In the genomic region with DNA sequence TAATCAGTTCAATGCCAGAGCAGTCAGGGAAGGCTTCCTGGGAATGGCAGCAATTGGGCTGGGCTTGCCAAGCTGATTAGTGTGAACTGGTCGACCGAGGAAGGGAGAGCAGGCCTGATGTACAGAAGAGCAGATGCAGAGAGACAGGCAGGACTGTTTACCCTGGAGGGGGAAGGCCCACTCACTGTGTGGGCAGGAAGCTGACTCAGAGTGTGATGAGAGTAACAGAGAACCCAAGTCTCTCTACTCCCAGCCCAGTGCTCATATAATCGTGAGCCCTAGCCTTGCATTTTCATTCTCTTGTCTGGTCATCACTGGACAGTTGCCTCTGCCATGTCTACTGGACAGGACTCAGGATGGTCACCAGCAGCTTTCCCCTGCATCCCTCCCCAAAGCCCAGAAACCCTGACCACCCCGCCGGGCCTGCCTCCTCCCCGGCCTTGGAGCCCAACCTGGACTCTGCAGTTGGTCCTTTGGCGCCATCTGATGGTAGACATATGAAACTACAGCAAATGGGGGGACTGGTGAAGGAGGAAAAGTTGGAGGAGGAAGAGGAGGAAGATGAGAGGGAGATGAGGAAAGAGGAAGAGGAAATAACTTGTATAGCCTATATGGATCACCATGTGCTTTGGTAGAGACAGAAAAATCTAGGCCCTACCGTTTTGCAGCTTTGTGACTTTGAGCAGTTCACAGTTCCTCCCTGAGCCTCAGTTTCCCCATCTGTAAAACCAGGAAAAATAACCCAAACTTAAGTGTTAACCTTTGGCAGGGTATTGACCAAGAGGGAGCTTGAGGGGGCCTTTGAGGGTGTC, we compare ENCODE assay signal across 9 cellular contexts. TPM values are rescaled to one million over a fixed set of nuclear protein-coding genes. Genes with fewer than 3 reads are reported as not detected.
DNase-seq lines count a peak whose midpoint lies in the region; ATAC-seq, FAIRE-seq and TF ChIP-seq lines count a peak whose summit lies in the region.
"Had no signal": no experiment of that assay in that cellular context is flagged by ENCODE, and none has a peak within 500 bp of the region (broad histone marks: within the 10 kb centered on the region; RNA-seq: fewer than 3 reads in every experiment).

No MANE protein-coding gene starts in this region.

- RAD21 ChIA-PET in HCT116 (lab: Charles Lee; ENCODE audit: low non-redundant PET in 1 of 2, low total read pairs in 2 of 2, uncharacterized antibody in 2 of 2, unreplicated experiment in 2 of 2): interaction anchor here (0.5 to 3.4 kb wide), 5 partner anchors 166 to 1096 kb away, joined by 7 to 26 read pairs (median 10); no protein-coding TSS in a partner anchor

- H3K27ac ChIP-seq in HCT116 (ENCODE audit: low read depth, low read length) (no peak overlapping the region), WERI-Rb-1 (no peak overlapping the region)

- intact Hi-C loops in HCT116 (cut with micrococcal nuclease): loop anchor here (1.0 kb wide), 2 partner anchors 167 to 176 kb away; no protein-coding TSS in a partner anchor

- no peak overlapping the region for H3K9ac ChIP-seq in HCT116 (ENCODE audit: low read length)

- H3K4me2 ChIP-seq in HCT116 (ENCODE audit: low read length): no peak overlapping the region

- H3K9me2 ChIP-seq in HCT116 (ENCODE audit: insufficient read depth): no peaks in the 10 kb centered on the region

- POLR2A ChIA-PET in HCT116 (lab: Charles Lee): interaction anchor here (1.2 kb wide), 2 partner anchors 166 to 176 kb away, joined by 3 to 4 read pairs; no protein-coding TSS in a partner anchor

- H2AFZ ChIP-seq in HCT116 (ENCODE audit: low read depth, low read length, poor library complexity, severe bottlenecking): no peak overlapping the region

- peak; percentile 97 for TF ChIP-seq RAD21 in HCT116 (IDR thresholded peaks at IDR 0.05; ENCODE audit: low read depth)

- peaks cover 20% of the 10 kb centered on the region for H3K27me3 ChIP-seq in HCT116 (ENCODE audit: insufficient read depth, low read length)
- no peaks in the 10 kb centered on the region for H3K27me3 ChIP-seq in WERI-Rb-1 (ENCODE audit: insufficient read depth, low read depth, severe bottlenecking)
- peaks cover 2% of the 10 kb centered on the region for H3K27me3 ChIP-seq in bronchial epithelial cell (ENCODE audit: control insufficient read depth, insufficient read depth, low read length)

- DNase-seq in DMS 273 (lab: John Stamatoyannopoulos, UW; ENCODE audit: unreplicated experiment) (peak; percentile 78), DMS 273 treated with DMSO at 0.1 percent for 48 hours (lab: John Stamatoyannopoulos, UW) (no peak), HCT116 (ENCODE audit: low read depth, low spot score) (peak; percentile 45), NCI-H2029 treated with DMSO at 0.1 percent for 48 hours (lab: John Stamatoyannopoulos, UW) (peak; percentile 61), WERI-Rb-1 (peak; percentile 66), bronchial epithelial cell (ENCODE audit: low read depth) (peak; percentile 79), left lobe of liver (ENCODE audit: low spot score) (no peak)
- peak; percentile 35 to 62 (median 51) for DNase-seq in stimulated activated CD4-positive, alpha-beta T cell treated with anti-CD3 and anti-CD28 coated beads, TNF-alpha, amount 100 ng/mL, for 48 hours (ENCODE audit: low read depth in 3 of 3)

- H4K20me1 ChIP-seq in HCT116 (ENCODE audit: insufficient read depth): no peaks in the 10 kb centered on the region

- H3K79me2 ChIP-seq in HCT116 (ENCODE audit: insufficient read depth, low read length): no peaks in the 10 kb centered on the region

- peaks cover 0 to 7% of the 10 kb centered on the region in 2 experiments; a peak in 2 of 4 replicates for H3K4me1 ChIP-seq in HCT116 (ENCODE audit: control insufficient read depth in 1 of 2, insufficient read depth in 2 of 2, low read length in 2 of 2)

- TF ChIP-seq POLR2A in HCT116 (IDR thresholded peaks at IDR 0.05; ENCODE audit: borderline replicate concordance, extremely low read depth, insufficient read depth, insufficient read length): no peak

- TF ChIP-seq CTCF in HCT116 (IDR thresholded peaks at IDR 0.05 in 2 of 3, conservative IDR thresholded peaks at IDR 0.05 in 1 of 3; ENCODE audit: borderline replicate concordance in 1 of 3, insufficient read depth in 1 of 3, low read depth in 2 of 3, low read length in 2 of 3) (peak; percentile 91 to 97 (median 96)), WERI-Rb-1 (IDR thresholded peaks at IDR 0.05; ENCODE audit: low read depth, low read length) (peak; percentile 77), bronchial epithelial cell (IDR thresholded peaks at IDR 0.05; ENCODE audit: insufficient read depth, low read length, severe bottlenecking) (peak; percentile 82)

- FAIRE-seq in bronchial epithelial cell (lab: Jason Lieb, UNC): no peak
- FAIRE-seq: A204.1 had no signal

- H3K9me3 ChIP-seq in HCT116 (ENCODE audit: control insufficient read depth in 1 of 2, insufficient read depth in 1 of 2, low read depth in 1 of 2, low read length in 2 of 2) (no peaks in the 10 kb centered on the region), WERI-Rb-1 (ENCODE audit: severe bottlenecking) (no peaks in the 10 kb centered on the region)

- no TSS peak for BruUV-seq in HCT116 (replicated peaks; lab: Mats Ljungman, UMichigan)

- H3K36me3 ChIP-seq in HCT116 (ENCODE audit: control insufficient read depth in 1 of 2, insufficient read depth in 2 of 2, low read length in 2 of 2): no peaks in the 10 kb centered on the region
- no peaks in the 10 kb centered on the region for H3K36me3 ChIP-seq in WERI-Rb-1
- no peaks in the 10 kb centered on the region for H3K36me3 ChIP-seq in bronchial epithelial cell (ENCODE audit: control insufficient read depth, insufficient read depth, low read length)

- ATAC-seq in HCT116 (peak; percentile 68), left lobe of liver (peak; percentile 83)

- H3K4me3 ChIP-seq in HCT116 (replicated peaks in 1 of 2; ENCODE audit: low read depth in 1 of 2, low read length in 2 of 2): no peak overlapping the region
- no peak overlapping the region for H3K4me3 ChIP-seq in WERI-Rb-1 (ENCODE audit: low read depth, low read length)
- no peak overlapping the region for H3K4me3 ChIP-seq in bronchial epithelial cell (ENCODE audit: low read depth, low read length)

- CTCF ChIA-PET in HCT116 (lab: Charles Lee): interaction anchor here (0.6 to 10.7 kb wide), 8 partner anchors 13 to 237 kb away, joined by 3 to 236 read pairs (median 4); no protein-coding TSS in a partner anchor

TF ChIP-seq in HCT116, 20 proteins besides CTCF, POLR2A, EP300 and RAD21:
- TF ChIP-seq EZH2 (IDR thresholded peaks at IDR 0.05) (no peak), CEBPB (IDR thresholded peaks at IDR 0.05; ENCODE audit: low read depth) (no peak), SIN3A (IDR thresholded peaks at IDR 0.05; ENCODE audit: low read depth) (no peak), EGR1 (IDR thresholded peaks at IDR 0.05; ENCODE audit: low read depth) (no peak), SRF (IDR thresholded peaks at IDR 0.05; ENCODE audit: low read depth) (no peak), FOSL1 (IDR thresholded peaks at IDR 0.05; ENCODE audit: low read depth) (no peak)
- TF ChIP-seq, protein P1, sequence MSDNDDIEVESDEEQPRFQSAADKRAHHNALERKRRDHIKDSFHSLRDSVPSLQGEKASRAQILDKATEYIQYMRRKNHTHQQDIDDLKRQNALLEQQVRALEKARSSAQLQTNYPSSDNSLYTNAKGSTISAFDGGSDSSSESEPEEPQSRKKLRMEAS (IDR thresholded peaks at IDR 0.05): no peak
- TF ChIP-seq, protein P2, sequence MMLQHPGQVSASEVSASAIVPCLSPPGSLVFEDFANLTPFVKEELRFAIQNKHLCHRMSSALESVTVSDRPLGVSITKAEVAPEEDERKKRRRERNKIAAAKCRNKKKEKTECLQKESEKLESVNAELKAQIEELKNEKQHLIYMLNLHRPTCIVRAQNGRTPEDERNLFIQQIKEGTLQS (IDR thresholded peaks at IDR 0.05): no peak
- TF ChIP-seq, protein P3, sequence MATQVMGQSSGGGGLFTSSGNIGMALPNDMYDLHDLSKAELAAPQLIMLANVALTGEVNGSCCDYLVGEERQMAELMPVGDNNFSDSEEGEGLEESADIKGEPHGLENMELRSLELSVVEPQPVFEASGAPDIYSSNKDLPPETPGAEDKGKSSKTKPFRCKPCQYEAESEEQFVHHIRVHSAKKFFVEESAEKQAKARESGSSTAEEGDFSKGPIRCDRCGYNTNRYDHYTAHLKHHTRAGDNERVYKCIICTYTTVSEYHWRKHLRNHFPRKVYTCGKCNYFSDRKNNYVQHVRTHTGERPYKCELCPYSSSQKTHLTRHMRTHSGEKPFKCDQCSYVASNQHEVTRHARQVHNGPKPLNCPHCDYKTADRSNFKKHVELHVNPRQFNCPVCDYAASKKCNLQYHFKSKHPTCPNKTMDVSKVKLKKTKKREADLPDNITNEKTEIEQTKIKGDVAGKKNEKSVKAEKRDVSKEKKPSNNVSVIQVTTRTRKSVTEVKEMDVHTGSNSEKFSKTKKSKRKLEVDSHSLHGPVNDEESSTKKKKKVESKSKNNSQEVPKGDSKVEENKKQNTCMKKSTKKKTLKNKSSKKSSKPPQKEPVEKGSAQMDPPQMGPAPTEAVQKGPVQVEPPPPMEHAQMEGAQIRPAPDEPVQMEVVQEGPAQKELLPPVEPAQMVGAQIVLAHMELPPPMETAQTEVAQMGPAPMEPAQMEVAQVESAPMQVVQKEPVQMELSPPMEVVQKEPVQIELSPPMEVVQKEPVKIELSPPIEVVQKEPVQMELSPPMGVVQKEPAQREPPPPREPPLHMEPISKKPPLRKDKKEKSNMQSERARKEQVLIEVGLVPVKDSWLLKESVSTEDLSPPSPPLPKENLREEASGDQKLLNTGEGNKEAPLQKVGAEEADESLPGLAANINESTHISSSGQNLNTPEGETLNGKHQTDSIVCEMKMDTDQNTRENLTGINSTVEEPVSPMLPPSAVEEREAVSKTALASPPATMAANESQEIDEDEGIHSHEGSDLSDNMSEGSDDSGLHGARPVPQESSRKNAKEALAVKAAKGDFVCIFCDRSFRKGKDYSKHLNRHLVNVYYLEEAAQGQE (IDR thresholded peaks at IDR 0.05; ENCODE audit: low read depth): no peak

RNA-seq across cellular contexts. Expression of a gene that starts 43.4 kb away (rescaled TPM):
- total RNA-seq in HCT116 (2021; ENCODE audit: unreplicated experiment) (9.3 TPM), bronchial epithelial cell (4.7 and 5.4 TPM in 2 replicates), left lobe of liver (3.5 TPM)
- 5.5 and 6.2 TPM in 2 replicates for polyA plus RNA-seq in HCT116 (2012)

Comparison
In these comparisons a context has a peak if more than half of its experiments do, and no peak if none do; other contexts are left out.
1. DNase-seq: peak in DMS 273 (single experiment), HCT116 (single experiment), NCI-H2029 treated with DMSO at 0.1 percent for 48 hours (single experiment), WERI-Rb-1 (single experiment), bronchial epithelial cell (single experiment) and stimulated activated CD4-positive, alpha-beta T cell treated with anti-CD3 and anti-CD28 coated beads, TNF-alpha, amount 100 ng/mL, for 48 hours (3 of 3); none in DMS 273 treated with DMSO at 0.1 percent for 48 hours (single experiment) and left lobe of liver (single experiment).
2. Peak in every context shown above with its lines, with median percentiles within 50 percentile points of each other: CTCF ChIP-seq.